Comparison of ENCODE assay signal across 1 cellular context in the genomic region with DNA sequence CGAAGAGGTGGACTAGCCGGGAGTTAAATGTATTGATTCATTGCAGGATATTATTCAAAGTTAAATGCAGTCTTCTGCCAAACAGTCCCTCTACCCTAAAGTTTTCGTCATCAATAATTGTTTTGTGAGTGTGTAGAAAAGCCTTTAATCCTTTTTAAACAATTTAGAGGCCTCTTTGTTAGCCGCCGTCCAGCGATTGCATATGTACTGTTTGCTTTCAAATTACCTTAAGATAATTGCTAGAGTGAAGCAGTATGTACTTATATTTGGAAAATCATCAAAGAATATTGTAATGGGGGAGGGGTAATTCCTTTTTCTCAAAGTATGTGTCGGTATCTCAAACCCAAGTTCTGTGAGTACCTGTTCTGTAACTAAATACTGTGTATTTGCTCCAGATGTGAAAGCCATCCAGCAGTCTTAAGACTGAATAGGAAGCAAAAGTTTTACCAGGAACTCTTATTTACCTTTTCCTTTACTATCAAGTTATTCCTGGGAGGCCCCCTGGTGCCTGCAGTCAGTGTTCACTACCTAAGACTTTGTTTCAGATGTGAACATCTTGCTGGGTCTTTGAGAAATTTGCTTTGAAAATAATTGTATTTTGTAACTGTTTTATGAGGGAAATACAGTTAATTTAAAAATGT.
TF ChIP-seq lines count a peak whose summit lies in the region.

No MANE protein-coding gene starts in this region.

TF ChIP-seq in HepG2, 621 proteins besides CTCF, POLR2A, EP300 and RAD21 (continued from another document and continues in another):
- TF ChIP-seq, protein P1, sequence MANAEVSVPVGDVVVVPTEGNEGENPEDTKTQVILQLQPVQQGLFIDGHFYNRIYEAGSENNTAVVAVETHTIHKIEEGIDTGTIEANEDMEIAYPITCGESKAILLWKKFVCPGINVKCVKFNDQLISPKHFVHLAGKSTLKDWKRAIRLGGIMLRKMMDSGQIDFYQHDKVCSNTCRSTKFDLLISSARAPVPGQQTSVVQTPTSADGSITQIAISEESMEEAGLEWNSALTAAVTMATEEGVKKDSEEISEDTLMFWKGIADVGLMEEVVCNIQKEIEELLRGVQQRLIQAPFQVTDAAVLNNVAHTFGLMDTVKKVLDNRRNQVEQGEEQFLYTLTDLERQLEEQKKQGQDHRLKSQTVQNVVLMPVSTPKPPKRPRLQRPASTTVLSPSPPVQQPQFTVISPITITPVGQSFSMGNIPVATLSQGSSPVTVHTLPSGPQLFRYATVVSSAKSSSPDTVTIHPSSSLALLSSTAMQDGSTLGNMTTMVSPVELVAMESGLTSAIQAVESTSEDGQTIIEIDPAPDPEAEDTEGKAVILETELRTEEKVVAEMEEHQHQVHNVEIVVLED (CRISPR knock-in tag; IDR thresholded peaks at IDR 0.05; ENCODE audit: borderline replicate concordance) = no peak
- no peak for TF ChIP-seq PHF20 (CRISPR knock-in tag; IDR thresholded peaks at IDR 0.05)
- TF ChIP-seq MED8 (CRISPR knock-in tag; IDR thresholded peaks at IDR 0.05; ENCODE audit: insufficient replicate concordance) = no peak
- TF ChIP-seq BHLHE40 (IDR thresholded peaks at IDR 0.05; ENCODE audit: low read length) = no peak
- TF ChIP-seq, protein P2, sequence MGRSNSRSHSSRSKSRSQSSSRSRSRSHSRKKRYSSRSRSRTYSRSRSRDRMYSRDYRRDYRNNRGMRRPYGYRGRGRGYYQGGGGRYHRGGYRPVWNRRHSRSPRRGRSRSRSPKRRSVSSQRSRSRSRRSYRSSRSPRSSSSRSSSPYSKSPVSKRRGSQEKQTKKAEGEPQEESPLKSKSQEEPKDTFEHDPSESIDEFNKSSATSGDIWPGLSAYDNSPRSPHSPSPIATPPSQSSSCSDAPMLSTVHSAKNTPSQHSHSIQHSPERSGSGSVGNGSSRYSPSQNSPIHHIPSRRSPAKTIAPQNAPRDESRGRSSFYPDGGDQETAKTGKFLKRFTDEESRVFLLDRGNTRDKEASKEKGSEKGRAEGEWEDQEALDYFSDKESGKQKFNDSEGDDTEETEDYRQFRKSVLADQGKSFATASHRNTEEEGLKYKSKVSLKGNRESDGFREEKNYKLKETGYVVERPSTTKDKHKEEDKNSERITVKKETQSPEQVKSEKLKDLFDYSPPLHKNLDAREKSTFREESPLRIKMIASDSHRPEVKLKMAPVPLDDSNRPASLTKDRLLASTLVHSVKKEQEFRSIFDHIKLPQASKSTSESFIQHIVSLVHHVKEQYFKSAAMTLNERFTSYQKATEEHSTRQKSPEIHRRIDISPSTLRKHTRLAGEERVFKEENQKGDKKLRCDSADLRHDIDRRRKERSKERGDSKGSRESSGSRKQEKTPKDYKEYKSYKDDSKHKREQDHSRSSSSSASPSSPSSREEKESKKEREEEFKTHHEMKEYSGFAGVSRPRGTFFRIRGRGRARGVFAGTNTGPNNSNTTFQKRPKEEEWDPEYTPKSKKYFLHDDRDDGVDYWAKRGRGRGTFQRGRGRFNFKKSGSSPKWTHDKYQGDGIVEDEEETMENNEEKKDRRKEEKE (IDR thresholded peaks at IDR 0.05) = no peak
- TF ChIP-seq NFRKB (IDR thresholded peaks at IDR 0.05) = no peak
- no peak for TF ChIP-seq MTA1 (CRISPR knock-in tag; IDR thresholded peaks at IDR 0.05; ENCODE audit: borderline replicate concordance)
- TF ChIP-seq ZNF577 (CRISPR knock-in tag; IDR thresholded peaks at IDR 0.05; ENCODE audit: borderline replicate concordance, low read depth) = no peak
- TF ChIP-seq SP2 (CRISPR knock-in tag; IDR thresholded peaks at IDR 0.05) = no peak
- TF ChIP-seq, protein P3, sequence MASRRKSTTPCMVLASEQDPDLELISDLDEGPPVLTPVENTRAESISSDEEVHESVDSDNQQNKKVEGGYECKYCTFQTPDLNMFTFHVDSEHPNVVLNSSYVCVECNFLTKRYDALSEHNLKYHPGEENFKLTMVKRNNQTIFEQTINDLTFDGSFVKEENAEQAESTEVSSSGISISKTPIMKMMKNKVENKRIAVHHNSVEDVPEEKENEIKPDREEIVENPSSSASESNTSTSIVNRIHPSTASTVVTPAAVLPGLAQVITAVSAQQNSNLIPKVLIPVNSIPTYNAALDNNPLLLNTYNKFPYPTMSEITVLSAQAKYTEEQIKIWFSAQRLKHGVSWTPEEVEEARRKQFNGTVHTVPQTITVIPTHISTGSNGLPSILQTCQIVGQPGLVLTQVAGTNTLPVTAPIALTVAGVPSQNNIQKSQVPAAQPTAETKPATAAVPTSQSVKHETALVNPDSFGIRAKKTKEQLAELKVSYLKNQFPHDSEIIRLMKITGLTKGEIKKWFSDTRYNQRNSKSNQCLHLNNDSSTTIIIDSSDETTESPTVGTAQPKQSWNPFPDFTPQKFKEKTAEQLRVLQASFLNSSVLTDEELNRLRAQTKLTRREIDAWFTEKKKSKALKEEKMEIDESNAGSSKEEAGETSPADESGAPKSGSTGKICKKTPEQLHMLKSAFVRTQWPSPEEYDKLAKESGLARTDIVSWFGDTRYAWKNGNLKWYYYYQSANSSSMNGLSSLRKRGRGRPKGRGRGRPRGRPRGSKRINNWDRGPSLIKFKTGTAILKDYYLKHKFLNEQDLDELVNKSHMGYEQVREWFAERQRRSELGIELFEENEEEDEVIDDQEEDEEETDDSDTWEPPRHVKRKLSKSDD (CRISPR knock-in tag; IDR thresholded peaks at IDR 0.05; ENCODE audit: low read depth) = no peak
- TF ChIP-seq HNRNPH1 (optimal IDR thresholded peaks at IDR 0.05; ENCODE audit: low read depth, low read length) = no peak
- TF ChIP-seq, protein P4, sequence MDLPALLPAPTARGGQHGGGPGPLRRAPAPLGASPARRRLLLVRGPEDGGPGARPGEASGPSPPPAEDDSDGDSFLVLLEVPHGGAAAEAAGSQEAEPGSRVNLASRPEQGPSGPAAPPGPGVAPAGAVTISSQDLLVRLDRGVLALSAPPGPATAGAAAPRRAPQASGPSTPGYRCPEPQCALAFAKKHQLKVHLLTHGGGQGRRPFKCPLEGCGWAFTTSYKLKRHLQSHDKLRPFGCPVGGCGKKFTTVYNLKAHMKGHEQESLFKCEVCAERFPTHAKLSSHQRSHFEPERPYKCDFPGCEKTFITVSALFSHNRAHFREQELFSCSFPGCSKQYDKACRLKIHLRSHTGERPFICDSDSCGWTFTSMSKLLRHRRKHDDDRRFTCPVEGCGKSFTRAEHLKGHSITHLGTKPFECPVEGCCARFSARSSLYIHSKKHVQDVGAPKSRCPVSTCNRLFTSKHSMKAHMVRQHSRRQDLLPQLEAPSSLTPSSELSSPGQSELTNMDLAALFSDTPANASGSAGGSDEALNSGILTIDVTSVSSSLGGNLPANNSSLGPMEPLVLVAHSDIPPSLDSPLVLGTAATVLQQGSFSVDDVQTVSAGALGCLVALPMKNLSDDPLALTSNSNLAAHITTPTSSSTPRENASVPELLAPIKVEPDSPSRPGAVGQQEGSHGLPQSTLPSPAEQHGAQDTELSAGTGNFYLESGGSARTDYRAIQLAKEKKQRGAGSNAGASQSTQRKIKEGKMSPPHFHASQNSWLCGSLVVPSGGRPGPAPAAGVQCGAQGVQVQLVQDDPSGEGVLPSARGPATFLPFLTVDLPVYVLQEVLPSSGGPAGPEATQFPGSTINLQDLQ (CRISPR knock-in tag; IDR thresholded peaks at IDR 0.05) = no peak
- TF ChIP-seq CREM (IDR thresholded peaks at IDR 0.05) = peak; percentile 29; the same call in 1 of the 2 replicates
- no peak for TF ChIP-seq CREM (CRISPR knock-in tag; IDR thresholded peaks at IDR 0.05)
- no peak for TF ChIP-seq ATM (IDR thresholded peaks at IDR 0.05; ENCODE audit: borderline replicate concordance)
- no peak for TF ChIP-seq TBL1XR1 (IDR thresholded peaks at IDR 0.05; ENCODE audit: borderline replicate concordance, low read length, partially characterized antibody)
- TF ChIP-seq, protein P5, sequence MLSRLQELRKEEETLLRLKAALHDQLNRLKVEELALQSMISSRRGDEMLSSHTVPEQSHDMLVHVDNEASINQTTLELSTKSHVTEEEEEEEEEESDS (CRISPR knock-in tag; IDR thresholded peaks at IDR 0.05; ENCODE audit: borderline replicate concordance) = no peak
- TF ChIP-seq ZSCAN22 (CRISPR knock-in tag; IDR thresholded peaks at IDR 0.05) = no peak
- no peak for TF ChIP-seq SYNCRIP (IDR thresholded peaks at IDR 0.05; ENCODE audit: insufficient read depth, low read depth, low read length)
- TF ChIP-seq, protein P6, sequence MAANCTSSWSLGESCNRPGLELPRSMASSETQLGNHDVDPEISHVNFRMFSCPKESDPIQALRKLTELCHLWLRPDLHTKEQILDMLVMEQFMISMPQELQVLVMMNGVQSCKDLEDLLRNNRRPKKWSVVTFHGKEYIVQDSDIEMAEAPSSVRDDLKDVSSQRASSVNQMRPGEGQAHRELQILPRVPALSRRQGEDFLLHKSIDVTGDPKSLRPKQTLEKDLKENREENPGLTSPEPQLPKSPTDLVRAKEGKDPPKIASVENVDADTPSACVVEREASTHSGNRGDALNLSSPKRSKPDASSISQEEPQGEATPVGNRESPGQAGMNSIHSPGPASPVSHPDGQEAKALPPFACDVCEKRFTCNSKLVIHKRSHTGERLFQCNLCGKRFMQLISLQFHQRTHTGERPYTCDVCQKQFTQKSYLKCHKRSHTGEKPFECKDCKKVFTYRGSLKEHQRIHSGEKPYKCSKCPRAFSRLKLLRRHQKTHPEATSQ (CRISPR knock-in tag; IDR thresholded peaks at IDR 0.05; ENCODE audit: borderline replicate concordance) = no peak
- TF ChIP-seq ZNF841 (CRISPR knock-in tag; IDR thresholded peaks at IDR 0.05; ENCODE audit: borderline replicate concordance) = 0 out of 2 replicates have a peak, but pooled peaks have one; percentile 46
- TF ChIP-seq SOX13 (IDR thresholded peaks at IDR 0.05) = no peak
- TF ChIP-seq SOX13 (CRISPR knock-in tag; conservative IDR thresholded peaks at IDR 0.05 in 1 of 2, IDR thresholded peaks at IDR 0.05 in 1 of 2) = 0 out of 4 replicates have a peak, but pooled peaks of 1 of the 2 experiments have one; percentile 2
- TF ChIP-seq ZNF12 (CRISPR knock-in tag; IDR thresholded peaks at IDR 0.05) = no peak
- TF ChIP-seq SNAPC2 (CRISPR knock-in tag; IDR thresholded peaks at IDR 0.05) = no peak
- no peak for TF ChIP-seq ZNF547 (CRISPR knock-in tag; IDR thresholded peaks at IDR 0.05)
- no peak for TF ChIP-seq STAT5B (CRISPR knock-in tag; IDR thresholded peaks at IDR 0.05)
- TF ChIP-seq, protein P7, sequence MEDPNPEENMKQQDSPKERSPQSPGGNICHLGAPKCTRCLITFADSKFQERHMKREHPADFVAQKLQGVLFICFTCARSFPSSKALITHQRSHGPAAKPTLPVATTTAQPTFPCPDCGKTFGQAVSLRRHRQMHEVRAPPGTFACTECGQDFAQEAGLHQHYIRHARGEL (CRISPR knock-in tag; IDR thresholded peaks at IDR 0.05) = no peak
- no peak for TF ChIP-seq RFXANK (CRISPR knock-in tag; IDR thresholded peaks at IDR 0.05)
- no peak for TF ChIP-seq ZNF326 (CRISPR knock-in tag; IDR thresholded peaks at IDR 0.05; ENCODE audit: borderline replicate concordance)
- TF ChIP-seq YEATS4 (CRISPR knock-in tag; IDR thresholded peaks at IDR 0.05; ENCODE audit: borderline replicate concordance) = 0 out of 2 replicates have a peak, but pooled peaks have one; percentile 30
- peak; percentile 46; the same call in 1 of the 2 replicates for TF ChIP-seq SIN3A (IDR thresholded peaks at IDR 0.05; ENCODE audit: borderline replicate concordance, low read depth, low read length)
- TF ChIP-seq BCL6 (CRISPR knock-in tag; IDR thresholded peaks at IDR 0.05) = peak; percentile 37; the same call in 1 of the 2 replicates
- no peak for TF ChIP-seq ZNF660 (CRISPR knock-in tag; IDR thresholded peaks at IDR 0.05; ENCODE audit: borderline replicate concordance, low read depth)
- no peak for TF ChIP-seq ZNF282 (IDR thresholded peaks at IDR 0.05; ENCODE audit: partially characterized antibody)
- no peak for TF ChIP-seq MYNN (CRISPR knock-in tag; IDR thresholded peaks at IDR 0.05; ENCODE audit: low read depth)
- TF ChIP-seq CENPT (CRISPR knock-in tag; IDR thresholded peaks at IDR 0.05; ENCODE audit: low read depth) = no peak
- TF ChIP-seq MIER3 (CRISPR knock-in tag; IDR thresholded peaks at IDR 0.05; ENCODE audit: borderline replicate concordance) = 0 out of 2 replicates have a peak, but pooled peaks have one; percentile 16
- TF ChIP-seq ZC3H4 (CRISPR knock-in tag; IDR thresholded peaks at IDR 0.05; ENCODE audit: borderline replicate concordance) = no peak
- 0 out of 2 replicates have a peak, but pooled peaks have one; percentile 23 for TF ChIP-seq ZNF614 (CRISPR knock-in tag; IDR thresholded peaks at IDR 0.05; ENCODE audit: borderline replicate concordance)
- 0 out of 2 replicates have a peak, but pooled peaks have one; percentile 38 for TF ChIP-seq NKX3-1 (CRISPR knock-in tag; IDR thresholded peaks at IDR 0.05)
- TF ChIP-seq, protein P8, sequence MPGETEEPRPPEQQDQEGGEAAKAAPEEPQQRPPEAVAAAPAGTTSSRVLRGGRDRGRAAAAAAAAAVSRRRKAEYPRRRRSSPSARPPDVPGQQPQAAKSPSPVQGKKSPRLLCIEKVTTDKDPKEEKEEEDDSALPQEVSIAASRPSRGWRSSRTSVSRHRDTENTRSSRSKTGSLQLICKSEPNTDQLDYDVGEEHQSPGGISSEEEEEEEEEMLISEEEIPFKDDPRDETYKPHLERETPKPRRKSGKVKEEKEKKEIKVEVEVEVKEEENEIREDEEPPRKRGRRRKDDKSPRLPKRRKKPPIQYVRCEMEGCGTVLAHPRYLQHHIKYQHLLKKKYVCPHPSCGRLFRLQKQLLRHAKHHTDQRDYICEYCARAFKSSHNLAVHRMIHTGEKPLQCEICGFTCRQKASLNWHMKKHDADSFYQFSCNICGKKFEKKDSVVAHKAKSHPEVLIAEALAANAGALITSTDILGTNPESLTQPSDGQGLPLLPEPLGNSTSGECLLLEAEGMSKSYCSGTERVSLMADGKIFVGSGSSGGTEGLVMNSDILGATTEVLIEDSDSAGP (CRISPR knock-in tag; IDR thresholded peaks at IDR 0.05; ENCODE audit: borderline replicate concordance) = no peak
- TF ChIP-seq SAP130 (CRISPR knock-in tag; IDR thresholded peaks at IDR 0.05; ENCODE audit: low read depth) = peak; percentile 64
- TF ChIP-seq GABPA (IDR thresholded peaks at IDR 0.05; ENCODE audit: low read depth, low read length) = no peak
- 0 out of 2 replicates have a peak, but pooled peaks have one; percentile 16 for TF ChIP-seq GABPA (CRISPR knock-in tag; IDR thresholded peaks at IDR 0.05; ENCODE audit: low read depth)
- TF ChIP-seq, protein P9, sequence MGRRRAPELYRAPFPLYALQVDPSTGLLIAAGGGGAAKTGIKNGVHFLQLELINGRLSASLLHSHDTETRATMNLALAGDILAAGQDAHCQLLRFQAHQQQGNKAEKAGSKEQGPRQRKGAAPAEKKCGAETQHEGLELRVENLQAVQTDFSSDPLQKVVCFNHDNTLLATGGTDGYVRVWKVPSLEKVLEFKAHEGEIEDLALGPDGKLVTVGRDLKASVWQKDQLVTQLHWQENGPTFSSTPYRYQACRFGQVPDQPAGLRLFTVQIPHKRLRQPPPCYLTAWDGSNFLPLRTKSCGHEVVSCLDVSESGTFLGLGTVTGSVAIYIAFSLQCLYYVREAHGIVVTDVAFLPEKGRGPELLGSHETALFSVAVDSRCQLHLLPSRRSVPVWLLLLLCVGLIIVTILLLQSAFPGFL (CRISPR knock-in tag; IDR thresholded peaks at IDR 0.05) = no peak
- TF ChIP-seq TCF7 (IDR thresholded peaks at IDR 0.05; ENCODE audit: low read depth) = peak; percentile 32; the same call in 1 of the 2 replicates
- TF ChIP-seq ATF7-NPFF (CRISPR knock-in tag; IDR thresholded peaks at IDR 0.05; ENCODE audit: low read depth) = no peak
- TF ChIP-seq ZNF720 (CRISPR knock-in tag; IDR thresholded peaks at IDR 0.05) = no peak
- TF ChIP-seq FOXA3 (CRISPR knock-in tag; IDR thresholded peaks at IDR 0.05) = peak; percentile 66; the same call in 1 of the 2 replicates
- 0 out of 2 replicates have a peak, but pooled peaks have one; percentile 1 for TF ChIP-seq NCOA2 (CRISPR knock-in tag; IDR thresholded peaks at IDR 0.05)
